ENCODE assay signal across 1 cellular context in the genomic region with DNA sequence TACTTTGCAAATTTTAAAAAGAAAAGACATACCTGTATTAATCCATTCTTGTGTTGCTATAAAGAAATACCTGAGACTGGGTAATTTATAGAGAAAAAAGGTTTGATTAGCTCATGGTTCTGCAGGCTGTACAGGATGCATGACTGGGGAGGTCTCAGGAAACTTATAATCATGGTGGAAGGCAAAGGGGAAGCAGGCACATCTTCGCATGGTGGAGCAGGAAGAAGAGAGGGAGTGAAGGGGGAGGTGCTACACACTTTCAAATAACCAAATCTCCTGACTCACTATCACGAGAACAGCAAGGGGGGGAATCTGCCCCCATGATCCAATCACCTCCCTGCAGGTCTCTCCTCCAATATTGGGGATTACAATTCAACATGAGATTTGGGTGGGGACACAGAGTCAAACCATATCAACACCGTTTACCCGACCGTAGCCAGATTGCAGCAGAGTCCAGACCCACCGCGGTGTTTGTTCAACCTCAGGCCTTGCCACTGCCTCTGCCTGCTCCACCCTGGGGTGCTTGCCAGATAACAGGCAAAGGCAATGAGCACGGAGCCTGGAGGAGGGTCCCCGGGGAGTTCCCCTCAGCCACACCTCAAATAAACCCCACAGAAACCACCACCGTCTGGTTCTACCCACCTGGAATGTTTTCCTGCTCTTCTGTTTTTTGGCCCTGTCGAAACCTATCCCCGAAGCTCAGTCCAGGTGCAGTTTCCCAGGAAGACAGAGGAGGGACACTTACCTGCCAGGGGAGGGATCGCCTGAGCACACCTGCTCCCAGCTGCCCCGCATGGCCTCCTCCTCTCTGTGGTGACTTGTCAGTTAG.
TF ChIP-seq lines count a peak whose summit lies in the region.

No MANE protein-coding gene starts in this region.

TF ChIP-seq in H1, 55 proteins besides CTCF, POLR2A, EP300 and RAD21 (continued from another document):
- TF ChIP-seq EGR1 (IDR thresholded peaks at IDR 0.05; ENCODE audit: borderline replicate concordance, low read depth, low read length) (no peak), SP1 (IDR thresholded peaks at IDR 0.05; ENCODE audit: low read depth, low read length) (no peak), SP2 (IDR thresholded peaks at IDR 0.05; ENCODE audit: low read length) (no peak), SP4 (IDR thresholded peaks at IDR 0.05; ENCODE audit: low read length) (no peak), CTBP2 (IDR thresholded peaks at IDR 0.05; ENCODE audit: borderline replicate concordance, insufficient read depth, insufficient read length, low read length) (no peak), EZH2 (IDR thresholded peaks at IDR 0.05; ENCODE audit: low read depth, low read length, severe bottlenecking) (no peak)
